26 cellular contexts compared by ENCODE assay signal in genomic region chr18:77316641-77317040, GRCh38.
"Had no signal": no experiment of that assay in that cellular context is flagged by ENCODE, and none has a peak within 500 bp of the region (broad histone marks: within the 10 kb centered on the region; RNA-seq: fewer than 3 reads in every experiment).

No MANE protein-coding gene starts in this region.

- H3K4me3 Mint-ChIP-seq: activated naive CD8-positive, alpha-beta T cell treated with anti-CD3 and anti-CD28 coated beads for 36 hours; dendritic cell treated with granulocyte-macrophage colony-stimulating factor and Interleukin-4, amounts not matched to agents 40 ng/mL and 50 ng/mL, for 4 days; naive thymus-derived CD4-positive, alpha-beta T cell; neural crest cell; T-helper 17 cell had no signal

- H3K27ac Mint-ChIP-seq: activated naive CD8-positive, alpha-beta T cell treated with anti-CD3 and anti-CD28 coated beads for 36 hours; dendritic cell treated with granulocyte-macrophage colony-stimulating factor and Interleukin-4, amounts not matched to agents 40 ng/mL and 50 ng/mL, for 4 days; naive thymus-derived CD4-positive, alpha-beta T cell; T-helper 17 cell had no signal

- H3K36me3 Mint-ChIP-seq: activated naive CD8-positive, alpha-beta T cell treated with anti-CD3 and anti-CD28 coated beads for 36 hours; naive thymus-derived CD4-positive, alpha-beta T cell had no signal

- ATAC-seq: gastrocnemius medialis; left colon; mucosa of descending colon; naive thymus-derived CD4-positive, alpha-beta T cell; T-helper 17 cell had no signal

- H3K4me1 Mint-ChIP-seq: activated naive CD8-positive, alpha-beta T cell treated with anti-CD3 and anti-CD28 coated beads for 36 hours; naive thymus-derived CD4-positive, alpha-beta T cell; neural crest cell; T-helper 17 cell had no signal

- H3K4me3 ChIP-seq: gastrocnemius medialis, mucosa of descending colon, right lobe of liver, testis, vagina had no signal

- H3K9me3 Mint-ChIP-seq: activated naive CD8-positive, alpha-beta T cell treated with anti-CD3 and anti-CD28 coated beads for 36 hours; dendritic cell treated with granulocyte-macrophage colony-stimulating factor and Interleukin-4, amounts not matched to agents 40 ng/mL and 50 ng/mL, for 4 days; naive thymus-derived CD4-positive, alpha-beta T cell; neural crest cell had no signal

- DNase-seq: activated CD4-positive, alpha-beta T cell treated with anti-CD3 and anti-CD28 coated beads for 4 hours; activated CD4-positive, alpha-beta T cell treated with anti-CD3 and anti-CD28 coated beads, Interleukin-2, amount 50 U/mL, for 48 hours; activated CD4-positive, CD25-positive, alpha-beta regulatory T cell; activated naive CD4-positive, alpha-beta T cell treated with Interleukin-2 at 50 U/mL for 16 hours; activated naive CD8-positive, alpha-beta T cell treated with anti-CD3 and anti-CD28 coated beads for 36 hours; activated T-cell treated with anti-CD3 and anti-CD28 coated beads, Interleukin-2, amount 50 U/mL, for 48 hours; effector CD4-positive, alpha-beta T cell; erythroblast; gastrocnemius medialis; islet precursor cell; left colon; mesenchymal stem cell; mucosa of descending colon; naive thymus-derived CD4-positive, alpha-beta T cell; occipital lobe; posterior cingulate gyrus; right lobe of liver; small intestine; stimulated activated CD4-positive, alpha-beta T cell treated with anti-CD3 and anti-CD28 coated beads, Interleukin-4, amount 100 ng/mL, for 1 hour; stimulated activated naive CD4-positive, alpha-beta T cell; T-helper 17 cell; testis; trophoblast cell had no signal
